In genomic region chr5:52725065-52725746, GRCh38 we compare ENCODE assay signal across 8 cellular contexts.
DNase-seq lines count a peak whose midpoint lies in the region; ATAC-seq, FAIRE-seq and TF ChIP-seq lines count a peak whose summit lies in the region.

No MANE protein-coding gene starts in this region.

- peak; percentile 91 for ATAC-seq in HG03432 (IDR thresholded peaks at IDR 0.05; ENCODE audit: unreplicated experiment)

- H3K4me2 ChIP-seq in endothelial cell of umbilical vein (ENCODE audit: insufficient read depth, low read length) = peak overlapping the region; percentile 42

- H3K9ac ChIP-seq in endothelial cell of umbilical vein (replicated peaks; ENCODE audit: extremely low read depth, insufficient read depth, low read length) = peak overlapping the region; percentile 22

- no peaks in the 10 kb centered on the region for H3K9me1 ChIP-seq in endothelial cell of umbilical vein (replicated peaks; ENCODE audit: control insufficient read depth, extremely low read depth, insufficient read depth, low read length)

- H3K9me3 ChIP-seq in endothelial cell of umbilical vein (replicated peaks; ENCODE audit: control insufficient read depth, insufficient read depth, low read length) = no peaks in the 10 kb centered on the region

- POLR2A ChIA-PET in endothelial cell of umbilical vein (lab: Charles Lee) = interaction anchor here (0.7 to 1.2 kb wide), 2 partner anchors 29 to 74 kb away, joined by 3 to 6 read pairs; no protein-coding TSS in a partner anchor

- DNase-seq in NCI-H510A treated with DMSO at 0.1 percent for 48 hours (lab: John Stamatoyannopoulos, UW) (peak; percentile 4), NCI-H510A (lab: John Stamatoyannopoulos, UW) (no peak), T-helper 22 cell (ENCODE audit: low read depth) (peak; percentile 66), endothelial cell of umbilical vein (ENCODE audit: low read depth, low spot score) (no peak), lower leg skin (ENCODE audit: low spot score in 2 of 2) (no peak), NAMALWA (ENCODE audit: low spot score) (no peak)
- DNase-seq in stimulated activated CD4-positive, alpha-beta T cell treated with anti-CD3 and anti-CD28 coated beads, TNF-alpha, amount 100 ng/mL, for 48 hours (ENCODE audit: low read depth in 3 of 3) = peak in 2 of 3 donors; percentile 24 to 34

- no peaks in the 10 kb centered on the region for H3K27me3 ChIP-seq in endothelial cell of umbilical vein (ENCODE audit: control insufficient read depth in 2 of 2, insufficient read depth in 2 of 2, low read length in 2 of 2)

- no TSS peak for BruUV-seq in endothelial cell of umbilical vein (replicated peaks; lab: Mats Ljungman, UMichigan)

- no peaks in the 10 kb centered on the region for H4K20me1 ChIP-seq in endothelial cell of umbilical vein (replicated peaks; ENCODE audit: control insufficient read depth, extremely low read depth, insufficient read depth, low read length)

- dilution Hi-C loops in endothelial cell of umbilical vein (cut with MboI; ENCODE audit: extremely low pct_ligation_motif_present, low sequenced_read_pairs) = no loop called here

- no peak for FAIRE-seq in endothelial cell of umbilical vein (lab: Jason Lieb, UNC)

- intact Hi-C loops in endothelial cell of umbilical vein (cut with micrococcal nuclease) (loop anchor here (5.0 kb wide), 1 partner anchor 62 kb away; the partner anchor contains the start of genes ITGA1 and PELO), lower leg skin (cut with DNase I; ENCODE audit: low total_unique reads) (no loop called here)

- no peak overlapping the region for H3K4me3 ChIP-seq in endothelial cell of umbilical vein (replicated peaks in 1 of 3; ENCODE audit: insufficient read depth in 1 of 3, low read depth in 1 of 3, low read length in 3 of 3)
- no peak overlapping the region for H3K4me3 ChIP-seq in lower leg skin (ENCODE audit: low read depth, poor library complexity, severe bottlenecking)

- WGBS in lower leg skin, 2 donors = 29 to 48% methylated on average over 6 of the region's 6 CpGs

- no peak overlapping the region for H2AFZ ChIP-seq in endothelial cell of umbilical vein (ENCODE audit: low read depth, low read length)

- peak overlapping the region; percentile 34 for H3K27ac ChIP-seq in endothelial cell of umbilical vein (ENCODE audit: insufficient read depth, low read depth, low read length)

- TF ChIP-seq CTCF in endothelial cell of umbilical vein (IDR thresholded peaks at IDR 0.05; ENCODE audit: extremely low read depth in 1 of 2, insufficient read depth in 1 of 2, low read depth in 1 of 2, low read length in 2 of 2) (no peak), lower leg skin (IDR thresholded peaks at IDR 0.05) (no peak)

- TF ChIP-seq POLR2A in endothelial cell of umbilical vein (IDR thresholded peaks at IDR 0.05; ENCODE audit: low read depth, low read length) = no peak
- TF ChIP-seq POLR2A in lower leg skin (IDR thresholded peaks at IDR 0.05) = no peak

- H3K36me3 ChIP-seq in endothelial cell of umbilical vein (ENCODE audit: control insufficient read depth in 2 of 2, extremely low read depth in 1 of 2, insufficient read depth in 2 of 2, low read length in 2 of 2) = no peaks in the 10 kb centered on the region

- CTCF ChIA-PET in endothelial cell of umbilical vein (lab: Charles Lee) = interaction anchor here (1.0 to 1.9 kb wide), 5 partner anchors 20 to 190 kb away, joined by 3 to 6 read pairs (median 3); partner anchors contain the start of genes ITGA1 and PELO

- no peaks in the 10 kb centered on the region for H3K79me2 ChIP-seq in endothelial cell of umbilical vein (ENCODE audit: control insufficient read depth, insufficient read depth, low read length)

- H3K4me1 ChIP-seq in endothelial cell of umbilical vein (ENCODE audit: control insufficient read depth, extremely low read depth, insufficient read depth, low read length) = peaks cover 34% of the 10 kb centered on the region

TF ChIP-seq in endothelial cell of umbilical vein, 7 proteins besides CTCF, POLR2A, EP300 and RAD21:
- TF ChIP-seq MYC (IDR thresholded peaks at IDR 0.05; ENCODE audit: low read depth, low read length) (no peak), JUN (IDR thresholded peaks at IDR 0.05; ENCODE audit: borderline replicate concordance, insufficient read depth, insufficient read length, low read depth) (peak; percentile 52), GATA2 (IDR thresholded peaks at IDR 0.05; ENCODE audit: insufficient read depth, insufficient read length, low read depth, low read length) (peak; percentile 92), EZH2 (IDR thresholded peaks at IDR 0.05; ENCODE audit: borderline replicate concordance, low read depth, low read length, severe bottlenecking) (no peak), POLR2AphosphoS5 (IDR thresholded peaks at IDR 0.05; ENCODE audit: insufficient read depth, low read depth, low read length) (peak; percentile 56), MAX (IDR thresholded peaks at IDR 0.05; ENCODE audit: insufficient read depth, insufficient read length) (no peak), FOS (IDR thresholded peaks at IDR 0.05; ENCODE audit: borderline replicate concordance, insufficient read depth, low read length) (peak; percentile 52)

Comparison
In these comparisons a context has a peak if more than half of its experiments do, and no peak if none do; other contexts are left out.
1. DNase-seq: peak in NCI-H510A treated with DMSO at 0.1 percent for 48 hours (single experiment), T-helper 22 cell (single experiment) and stimulated activated CD4-positive, alpha-beta T cell treated with anti-CD3 and anti-CD28 coated beads, TNF-alpha, amount 100 ng/mL, for 48 hours (2 of 3); none in NCI-H510A (single experiment), endothelial cell of umbilical vein (single experiment), lower leg skin (0 of 2) and NAMALWA (single experiment).